ENCODE assay signal across 8 cellular contexts in the genomic region with DNA sequence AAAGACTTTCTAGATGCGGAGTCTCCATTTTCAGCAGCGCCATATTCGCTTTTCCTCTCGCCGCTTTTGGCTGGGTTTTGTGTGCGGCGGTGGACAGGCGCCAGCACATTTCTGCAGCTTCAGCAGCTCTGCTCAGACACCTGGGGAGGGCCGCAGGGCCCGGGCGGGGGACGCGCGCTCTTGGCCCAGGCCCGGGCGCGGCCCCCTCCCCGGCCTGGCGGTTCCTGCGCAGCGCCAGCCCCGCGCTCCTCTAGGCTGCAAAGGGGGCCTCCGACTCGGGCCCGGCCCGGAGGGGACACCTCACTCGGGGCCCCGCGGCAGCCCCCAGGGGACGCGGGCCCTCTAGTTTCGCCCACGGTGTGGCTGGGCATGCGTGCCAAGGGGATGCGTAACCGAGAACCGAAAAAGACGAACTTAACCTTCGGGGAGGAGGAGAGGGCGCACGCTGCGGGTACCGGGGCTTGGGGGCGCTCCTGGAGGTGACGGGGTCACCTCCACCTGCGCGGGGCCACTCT. TPM values are rescaled to one million over a fixed set of nuclear protein-coding genes. Genes with fewer than 3 reads are reported as not detected.
DNase-seq lines count a peak whose midpoint lies in the region; ATAC-seq and TF ChIP-seq lines count a peak whose summit lies in the region.

No MANE protein-coding gene starts in this region.

- WGBS in heart left ventricle, 4 donors: 0 to 1% (median 0%) methylated on average over 24 to 48 of the region's 48 CpGs

- intact Hi-C loops in heart left ventricle (cut with DNase I): loop anchor here in 9 of 10 donors (1.0 to 10.0 kb wide), 16 partner anchors 23 to 732 kb away; a partner anchor contains a TSS
- intact Hi-C loops in posterior cingulate gyrus (cut with DNase I): loop anchor here (2.0 to 10.0 kb wide), 5 partner anchors 24 to 462 kb away; a partner anchor contains a TSS
- intact Hi-C loops in vagina (cut with DNase I): loop anchor here (5.0 kb wide), 1 partner anchor 90 kb away; no protein-coding TSS in a partner anchor

- H2AFZ ChIP-seq in OCI-LY1 (ENCODE audit: low read length): no peak overlapping the region

- TF ChIP-seq POLR2A in heart left ventricle (IDR thresholded peaks at IDR 0.05): peak in 1 of 2 donors; percentile 37
- no peak for TF ChIP-seq POLR2A in vagina (IDR thresholded peaks at IDR 0.05)

- H3K27me3 ChIP-seq in H7 (ENCODE audit: control insufficient read depth, insufficient read depth, low read length): peaks cover 82% of the 10 kb centered on the region
- 0 out of 2 replicates have a peak, but pooled peaks cover 3% of the 10 kb centered on the region for H3K27me3 ChIP-seq in OCI-LY1 (ENCODE audit: insufficient read depth, low read length)
- H3K27me3 ChIP-seq in heart left ventricle: no peaks in the 10 kb centered on the region
- H3K27me3 ChIP-seq in vagina: no peaks in the 10 kb centered on the region

- no peaks in the 10 kb centered on the region for H3K9me2 ChIP-seq in OCI-LY1 (ENCODE audit: low read depth, low read length)

- H3K4me3 ChIP-seq in GM12865 (ENCODE audit: low read depth, low read length) (peak overlapping the region; percentile 97), H7 (ENCODE audit: insufficient read depth, low read depth, low read length) (peak overlapping the region; percentile 43), OCI-LY1 (ENCODE audit: low read depth, low read length, poor library complexity, severe bottlenecking) (peak overlapping the region; percentile 29), heart left ventricle (peak overlapping the region; percentile 65 to 85 (median 76)), vagina (peak overlapping the region; percentile 65 to 72)

- H3K4me3 Mint-ChIP-seq in activated naive CD8-positive, alpha-beta T cell: peak overlapping the region; percentile 90

- H3K9me3 ChIP-seq in OCI-LY1 (ENCODE audit: low read length) (no peaks in the 10 kb centered on the region), heart left ventricle (no peaks in the 10 kb centered on the region), vagina (no peaks in the 10 kb centered on the region)

- ATAC-seq in heart left ventricle: peak; percentile 76 to 91 (median 84)

- H3K4me1 Mint-ChIP-seq in activated naive CD8-positive, alpha-beta T cell (ENCODE audit: low read depth): peaks cover 47% of the 10 kb centered on the region

- no peaks in the 10 kb centered on the region for H3K79me2 ChIP-seq in OCI-LY1 (ENCODE audit: insufficient read depth, low read length)

- H3K27me3 Mint-ChIP-seq in activated naive CD8-positive, alpha-beta T cell: peaks cover 10% of the 10 kb centered on the region

- no peaks in the 10 kb centered on the region for H4K20me1 ChIP-seq in OCI-LY1 (ENCODE audit: insufficient read depth, low read length)

- no peaks in the 10 kb centered on the region for H3F3A ChIP-seq in OCI-LY1 (ENCODE audit: insufficient read depth, low read length)

- 0 out of 2 replicates have a peak overlapping the region, but pooled peaks have one; percentile 34 for H3K4me2 ChIP-seq in OCI-LY1 (ENCODE audit: low read length)

- no peaks in the 10 kb centered on the region for H3K36me3 Mint-ChIP-seq in activated naive CD8-positive, alpha-beta T cell

- TF ChIP-seq CTCF in GM12865 (IDR thresholded peaks at IDR 0.05; ENCODE audit: insufficient read depth, low read depth, low read length, missing control alignments) (no peak), OCI-LY1 (IDR thresholded peaks at IDR 0.05; ENCODE audit: low read length) (no peak), heart left ventricle (IDR thresholded peaks at IDR 0.05) (no peak), vagina (IDR thresholded peaks at IDR 0.05) (no peak)

- peaks cover 4% of the 10 kb centered on the region for H3K4me1 ChIP-seq in OCI-LY1 (ENCODE audit: insufficient read depth, low read length, severe bottlenecking)
- H3K4me1 ChIP-seq in heart left ventricle: peaks cover 0 to 18% (median under 1%) of the 10 kb centered on the region in 12 donors
- H3K4me1 ChIP-seq in vagina: peaks cover 10% of the 10 kb centered on the region

- H3K36me3 ChIP-seq in H7 (replicated peaks; ENCODE audit: control insufficient read depth, insufficient read depth, low read length): no peaks in the 10 kb centered on the region
- no peaks in the 10 kb centered on the region for H3K36me3 ChIP-seq in OCI-LY1 (ENCODE audit: insufficient read depth, low read length)
- peaks cover 0 to 8% (median 0%) of the 10 kb centered on the region in 9 donors for H3K36me3 ChIP-seq in heart left ventricle
- no peaks in the 10 kb centered on the region for H3K36me3 ChIP-seq in vagina

- peak; percentile 82 for DNase-seq in GM12865 (ENCODE audit: low read depth)
- peak; percentile 80 for DNase-seq in H7
- peak; percentile 54 to 78 (median 70) for DNase-seq in heart left ventricle
- peak; percentile 23 to 93 (median 55) for DNase-seq in posterior cingulate gyrus
- no peak for DNase-seq in vagina (ENCODE audit: extremely low spot score in 2 of 2)
- no peak for DNase-seq in HT-29 (ENCODE audit: low spot score)

- no peak overlapping the region for H3K9ac ChIP-seq in OCI-LY1 (ENCODE audit: low read length)

- H3K27ac ChIP-seq in OCI-LY1 (ENCODE audit: low read depth, low read length, poor library complexity, severe bottlenecking) (no peak overlapping the region), heart left ventricle (peak overlapping the region; percentile 96 to 98 (median 97)), vagina (peak overlapping the region; percentile 98)

- H3K9me3 Mint-ChIP-seq in activated naive CD8-positive, alpha-beta T cell (ENCODE audit: low read depth): no peaks in the 10 kb centered on the region

- H3K27ac Mint-ChIP-seq in activated naive CD8-positive, alpha-beta T cell: peak overlapping the region; percentile 97

RNA-seq across cellular contexts. Expression of a gene that starts 34.5 kb away (rescaled TPM):
- not detected in 2 replicates for total RNA-seq in H7 (2014; rRNA removed; shearing (Covaris generic))
- total RNA-seq in heart left ventricle: not detected
- not detected for polyA plus RNA-seq in heart left ventricle
- not detected for total RNA-seq in vagina
- total RNA-seq in HT-29 (2014; rRNA removed; shearing (Covaris generic)): not detected in 2 replicates

Comparison
In these comparisons a context has a peak if more than half of its experiments do, and no peak if none do; other contexts are left out.
1. DNase-seq: peak in GM12865 (single experiment), H7 (single experiment), heart left ventricle (5 of 5) and posterior cingulate gyrus (10 of 10); none in vagina (0 of 2) and HT-29 (single experiment).
2. H3K4me3 ChIP-seq: peak in every context shown above with its lines; median percentile 97 in GM12865; 76 in heart left ventricle; 68 in vagina; 43 in H7; 29 in OCI-LY1.